In genomic region chr9:134326754-134327526, GRCh38 we compare ENCODE assay signal across 1 cellular context.
TF ChIP-seq lines count a peak whose summit lies in the region.

No MANE protein-coding gene starts in this region.

TF ChIP-seq in HEK293, 187 proteins besides CTCF, POLR2A, EP300 and RAD21 (continued from another document):
- TF ChIP-seq ZNF26 (tag by site-specific recombination; IDR thresholded peaks at IDR 0.05) (no peak), ZSCAN16 (tag by site-specific recombination; IDR thresholded peaks at IDR 0.05) (no peak), ZBTB8A (tag by site-specific recombination; IDR thresholded peaks at IDR 0.05) (peak; percentile 72), ZNF768 (tag by site-specific recombination; IDR thresholded peaks at IDR 0.05) (no peak), ZNF623 (tag by site-specific recombination; IDR thresholded peaks at IDR 0.05) (no peak), ZNF776 (tag by site-specific recombination; IDR thresholded peaks at IDR 0.05; ENCODE audit: borderline replicate concordance) (no peak), ZNF175 (tag by site-specific recombination; IDR thresholded peaks at IDR 0.05) (no peak), SP2 (tag by site-specific recombination; IDR thresholded peaks at IDR 0.05) (peak; percentile 32; the same call in 1 of the 2 replicates), SETDB1 (IDR thresholded peaks at IDR 0.05; ENCODE audit: insufficient read length, low read length) (no peak), ZNF548 (tag by site-specific recombination; IDR thresholded peaks at IDR 0.05) (no peak), ZNF660 (tag by site-specific recombination; IDR thresholded peaks at IDR 0.05) (no peak), ZNF530 (tag by site-specific recombination; IDR thresholded peaks at IDR 0.05; ENCODE audit: low read depth) (no peak), MZF1 (tag by site-specific recombination; IDR thresholded peaks at IDR 0.05; ENCODE audit: borderline replicate concordance) (no peak), TSHZ1 (tag by site-specific recombination; IDR thresholded peaks at IDR 0.05; ENCODE audit: borderline replicate concordance) (no peak), ZNF292 (tag by site-specific recombination; IDR thresholded peaks at IDR 0.05; ENCODE audit: borderline replicate concordance, low read depth) (no peak), ZBTB20 (tag by site-specific recombination; IDR thresholded peaks at IDR 0.05) (peak; percentile 92), ZNF114 (tag by site-specific recombination; IDR thresholded peaks at IDR 0.05) (no peak), ZNF398 (tag by site-specific recombination; IDR thresholded peaks at IDR 0.05) (no peak), KLF10 (tag by site-specific recombination; IDR thresholded peaks at IDR 0.05) (no peak), SCRT2 (tag by site-specific recombination; IDR thresholded peaks at IDR 0.05) (no peak), ZNF626 (tag by site-specific recombination; IDR thresholded peaks at IDR 0.05) (no peak), ZNF677 (tag by site-specific recombination; IDR thresholded peaks at IDR 0.05) (no peak), ZNF830 (tag by site-specific recombination; IDR thresholded peaks at IDR 0.05; ENCODE audit: low read depth) (no peak), ZNF274 (IDR thresholded peaks at IDR 0.05; ENCODE audit: low read length) (no peak), ZNF274 (tag by site-specific recombination; IDR thresholded peaks at IDR 0.05; ENCODE audit: borderline replicate concordance) (no peak), ZNF140 (tag by site-specific recombination; IDR thresholded peaks at IDR 0.05) (no peak), ZNF423 (tag by site-specific recombination; IDR thresholded peaks at IDR 0.05) (no peak), ZNF621 (tag by site-specific recombination; IDR thresholded peaks at IDR 0.05) (no peak), ZNF133 (tag by site-specific recombination; IDR thresholded peaks at IDR 0.05) (no peak), REPIN1 (tag by site-specific recombination; IDR thresholded peaks at IDR 0.05; ENCODE audit: low read depth) (no peak)
TF ChIP-seq in HEK293: peak in this region for 14.
